Comparison of ENCODE assay signal across 1 cellular context in genomic region chr1:235075121-235075954, GRCh38.
TF ChIP-seq lines count a peak whose summit lies in the region.

No MANE protein-coding gene starts in this region.

TF ChIP-seq in GM12878, 131 proteins besides CTCF, POLR2A, EP300 and RAD21 (continued from another document and continues in another):
- no peak for TF ChIP-seq BCLAF1 (IDR thresholded peaks at IDR 0.05)
- no peak for TF ChIP-seq SMC3 (IDR thresholded peaks at IDR 0.05; ENCODE audit: borderline replicate concordance, low read length)
- no peak for TF ChIP-seq BRCA1 (IDR thresholded peaks at IDR 0.05; ENCODE audit: low read depth, low read length)
- TF ChIP-seq NR2C1 (IDR thresholded peaks at IDR 0.05) = no peak
- no peak for TF ChIP-seq HDAC2 (IDR thresholded peaks at IDR 0.05)
- TF ChIP-seq PBX3 (IDR thresholded peaks at IDR 0.05; ENCODE audit: insufficient replicate concordance, low read depth, low read length) = peak; percentile 19
- TF ChIP-seq PAX5 (IDR thresholded peaks at IDR 0.05; ENCODE audit: borderline replicate concordance, low read depth, low read length) = peak; percentile 99
- no peak for TF ChIP-seq ELK1 (IDR thresholded peaks at IDR 0.05; ENCODE audit: low read depth, low read length)
- TF ChIP-seq RELA (IDR thresholded peaks at IDR 0.05; ENCODE audit: borderline replicate concordance, partially characterized antibody) = peak; percentile 82
- peak; percentile 98 for TF ChIP-seq TCF3 (IDR thresholded peaks at IDR 0.05; ENCODE audit: borderline replicate concordance, insufficient read depth, low read depth, low read length)
- no peak for TF ChIP-seq USF1 (IDR thresholded peaks at IDR 0.05; ENCODE audit: borderline replicate concordance, extremely low read length, insufficient read depth, low read depth, low read length)
- TF ChIP-seq CHD1 (IDR thresholded peaks at IDR 0.05; ENCODE audit: low read depth, low read length) = no peak
- TF ChIP-seq YY1 (IDR thresholded peaks at IDR 0.05; ENCODE audit: low read depth, low read length) = peak; percentile 73
- no peak for TF ChIP-seq FOS (IDR thresholded peaks at IDR 0.05; ENCODE audit: borderline replicate concordance, extremely low read depth, insufficient read length)
- peak; percentile 95 for TF ChIP-seq SPI1 (IDR thresholded peaks at IDR 0.05; ENCODE audit: borderline replicate concordance, insufficient read depth, low read depth, low read length)
- no peak for TF ChIP-seq NRF1 (conservative IDR thresholded peaks at IDR 0.05; ENCODE audit: low read depth, low read length)
- TF ChIP-seq RB1 (IDR thresholded peaks at IDR 0.05; ENCODE audit: borderline replicate concordance) = no peak
- peak in 1 of 2 experiments; percentile 93; a peak in 2 of 3 replicates for TF ChIP-seq EGR1 (IDR thresholded peaks at IDR 0.05; ENCODE audit: borderline replicate concordance in 1 of 2, low read depth in 2 of 2, low read length in 2 of 2)
- peak; percentile 66 for TF ChIP-seq POLR2AphosphoS2 (IDR thresholded peaks at IDR 0.05; ENCODE audit: low read depth, low read length)
- TF ChIP-seq SREBF2 (IDR thresholded peaks at IDR 0.05; ENCODE audit: low read length) = no peak
- TF ChIP-seq E2F4 (IDR thresholded peaks at IDR 0.05; ENCODE audit: low read depth, low read length) = no peak
- TF ChIP-seq STAT1 (conservative IDR thresholded peaks at IDR 0.05) = no peak; the same call in 1 of the 2 replicates
- TF ChIP-seq JUNB (IDR thresholded peaks at IDR 0.05) = peak; percentile 92
- peak; percentile 92; the same call in 1 of the 2 replicates for TF ChIP-seq ZNF592 (IDR thresholded peaks at IDR 0.05)
- TF ChIP-seq PML (IDR thresholded peaks at IDR 0.05; ENCODE audit: low read length) = no peak
- peak in 1 of 2 experiments; percentile 92; a peak in 2 of 4 replicates for TF ChIP-seq ETV6 (conservative IDR thresholded peaks at IDR 0.05 in 1 of 2, IDR thresholded peaks at IDR 0.05 in 1 of 2; ENCODE audit: borderline replicate concordance in 1 of 2, low read depth in 1 of 2)
- no peak for TF ChIP-seq KDM1A (IDR thresholded peaks at IDR 0.05; ENCODE audit: borderline replicate concordance)
- peak; percentile 99 for TF ChIP-seq BCL11A (IDR thresholded peaks at IDR 0.05; ENCODE audit: low read depth, low read length)
- TF ChIP-seq NBN (IDR thresholded peaks at IDR 0.05) = peak; percentile 97
- TF ChIP-seq CBX5 (IDR thresholded peaks at IDR 0.05; ENCODE audit: low read depth) = no peak
- no peak for TF ChIP-seq NR2C2 (IDR thresholded peaks at IDR 0.05; ENCODE audit: borderline replicate concordance, control insufficient read depth, insufficient read length, low read depth)
- no peak for TF ChIP-seq IRF3 (IDR thresholded peaks at IDR 0.05)
- no peak; the same call in 1 of the 2 replicates for TF ChIP-seq ZBTB40 (IDR thresholded peaks at IDR 0.05; ENCODE audit: borderline replicate concordance)
- TF ChIP-seq RELB (IDR thresholded peaks at IDR 0.05; ENCODE audit: low read depth) = peak; percentile 92
- peak; percentile 36 for TF ChIP-seq PKNOX1 (IDR thresholded peaks at IDR 0.05)
